In genomic region chr6:148457137-148457842, GRCh38 we compare ENCODE assay signal across 23 cellular contexts.
DNase-seq lines count a peak whose midpoint lies in the region; FAIRE-seq and TF ChIP-seq lines count a peak whose summit lies in the region.
"Had no signal": no experiment of that assay in that cellular context is flagged by ENCODE, and none has a peak within 500 bp of the region (broad histone marks: within the 10 kb centered on the region; RNA-seq: fewer than 3 reads in every experiment).

No MANE protein-coding gene starts in this region.

- H3K36me3 ChIP-seq in SJSA1, result no peaks in the 10 kb centered on the region
- H3K36me3 ChIP-seq: pancreas, Peyer's patch had no signal

- TF ChIP-seq CTCF in fibroblast of mammary gland (conservative IDR thresholded peaks at IDR 0.05; ENCODE audit: control insufficient read depth, insufficient read depth, low read depth, low read length), result no peak

- H3K4me1 ChIP-seq in SJSA1 (replicated peaks), result peaks cover 19% of the 10 kb centered on the region
- H3K4me1 ChIP-seq: pancreas, Peyer's patch had no signal

- no peak overlapping the region for H3K4me3 ChIP-seq in SJSA1
- H3K4me3 ChIP-seq in fibroblast of mammary gland (ENCODE audit: control insufficient read depth, low read depth, low read length), result no peak overlapping the region
- H3K4me3 ChIP-seq: heart right ventricle, lung, pancreas, Peyer's patch, testis had no signal

- H3K9me3 ChIP-seq in SJSA1 (replicated peaks), result no peaks in the 10 kb centered on the region; the same call in 1 of the 2 replicates
- H3K9me3 ChIP-seq: heart right ventricle, pancreas, Peyer's patch, testis had no signal

- peak overlapping the region; percentile 64 for H3K27ac ChIP-seq in SJSA1
- H3K27ac ChIP-seq: HL-60, pancreas, Peyer's patch, testis had no signal

- no peaks in the 10 kb centered on the region for H3K27me3 ChIP-seq in SJSA1 (replicated peaks)
- H3K27me3 ChIP-seq: heart right ventricle, pancreas, Peyer's patch, testis had no signal

- DNase-seq in A172 (ENCODE audit: low spot score) (peak; percentile 7), ELR (ENCODE audit: low read depth) (peak; percentile 93), SJSA1 (ENCODE audit: low read depth in 1 of 2, low spot score in 2 of 2) (peak in 1 of 2 experiments; percentile 44), fibroblast of mammary gland (ENCODE audit: low read depth) (peak; percentile 65), NCI-H2227 (lab: John Stamatoyannopoulos, UW; ENCODE audit: unreplicated experiment) (no peak), RCC 7860 (ENCODE audit: low spot score) (no peak)
- DNase-seq in activated CD4-positive, alpha-beta T cell treated with anti-CD3 and anti-CD28 coated beads, Interleukin-2, amount 50 U/mL, for 4 hours, result no peak
- no peak for DNase-seq in stimulated activated CD4-positive, alpha-beta T cell treated with anti-CD3 and anti-CD28 coated beads, Interleukin-4, amount 100 ng/mL, for 1 hour
- DNase-seq: activated gamma-delta T cell treated with Interleukin-2 at 50 U/mL for 16 hours; cortex of kidney; GDM1; heart right ventricle; naive B cell; NCI-H1092; NCI-H2171; pancreas; Peyer's patch; stimulated activated CD4-positive, alpha-beta T cell treated with anti-CD3 and anti-CD28 coated beads, Interleukin-4, amount 100 ng/mL, for 4 hours; stimulated activated CD8-positive, alpha-beta memory T cell treated with anti-CD3 and anti-CD28 coated beads, Interleukin-4, amount 100 ng/mL, for 48 hours; testis had no signal

- FAIRE-seq in RCC 7860 (lab: Jason Lieb, UNC), result no peak
- FAIRE-seq: islet of Langerhans, pancreas had no signal

Comparison
In these comparisons a context has a peak if more than half of its experiments do, and no peak if none do; other contexts are left out.
1. DNase-seq: peak in A172 (single experiment), ELR (single experiment) and fibroblast of mammary gland (single experiment); none in activated CD4-positive, alpha-beta T cell treated with anti-CD3 and anti-CD28 coated beads, Interleukin-2, amount 50 U/mL, for 4 hours (0 of 2), NCI-H2227 (single experiment), RCC 7860 (single experiment) and stimulated activated CD4-positive, alpha-beta T cell treated with anti-CD3 and anti-CD28 coated beads, Interleukin-4, amount 100 ng/mL, for 1 hour (single experiment).